Comparison of ENCODE assay signal across 8 cellular contexts in genomic region chr1:46300673-46301405, GRCh38. TPM values are rescaled to one million over a fixed set of nuclear protein-coding genes. Genes with fewer than 3 reads are reported as not detected.
DNase-seq lines count a peak whose midpoint lies in the region; ATAC-seq, FAIRE-seq and TF ChIP-seq lines count a peak whose summit lies in the region.

No MANE protein-coding gene starts in this region.

- TF ChIP-seq CTCF in GM12878 (IDR thresholded peaks at IDR 0.05 in 2 of 3, conservative IDR thresholded peaks at IDR 0.05 in 1 of 3; ENCODE audit: control insufficient read depth in 2 of 3, extremely low read depth in 1 of 3, insufficient read depth in 1 of 3, low read depth in 3 of 3, low read length in 3 of 3) (no peak), lower lobe of right lung (IDR thresholded peaks at IDR 0.05) (no peak)

- H3K79me2 ChIP-seq in GM12878 (ENCODE audit: control insufficient read depth, insufficient read depth, low read length), result peaks cover 69% of the 10 kb centered on the region

- POLR2A ChIA-PET in GM12878 (lab: Charles Lee), result interaction anchor here (0.6 to 1.4 kb wide), 4 partner anchors 8 to 47 kb away, joined by 3 to 4 read pairs (median 3); no protein-coding TSS in a partner anchor

- TF ChIP-seq POLR2A in GM12878 (IDR thresholded peaks at IDR 0.05; ENCODE audit: low read depth, low read length), result no peak

- peak overlapping the region; percentile 96 for H3K4me3 Mint-ChIP-seq in activated naive CD4-positive, alpha-beta T cell treated with anti-CD3 and anti-CD28 coated beads, Interleukin-2, amount 50 U/mL, for 24 hours

- DNase-seq in activated naive CD4-positive, alpha-beta T cell (lab: John Stamatoyannopoulos, UW), result no peak
- no peak for DNase-seq in GM12878 (ENCODE audit: low read depth, low spot score)
- no peak for DNase-seq in lower lobe of right lung
- no peak for DNase-seq in NCI-H1417 (lab: John Stamatoyannopoulos, UW)
- no peak for DNase-seq in activated CD4-positive, CD25-positive, alpha-beta regulatory T cell (lab: John Stamatoyannopoulos, UW)

- TF ChIP-seq RAD21 in GM12878 (IDR thresholded peaks at IDR 0.05; ENCODE audit: insufficient read depth, low read depth, low read length), result no peak

- CTCF ChIA-PET in GM12878 (lab: Yijun Ruan, JAX), result interaction anchor here (0.8 to 6.2 kb wide), 7 partner anchors 26 to 77 kb away, joined by 3 to 49 read pairs (median 5); partner anchors contain the start of gene NSUN4

- SMC1A ChIA-PET in GM12878 (lab: Charles Lee; ENCODE audit: uncharacterized antibody, unreplicated experiment), result interaction anchor here (0.8 to 3.9 kb wide), 6 partner anchors 10 to 47 kb away, joined by 3 to 15 read pairs (median 6); no protein-coding TSS in a partner anchor

- peak overlapping the region; percentile 93 for H3K9ac ChIP-seq in GM12878 (ENCODE audit: control insufficient read depth, insufficient read depth, low read length)

- H3K9me3 Mint-ChIP-seq in activated naive CD4-positive, alpha-beta T cell treated with anti-CD3 and anti-CD28 coated beads, Interleukin-2, amount 50 U/mL, for 24 hours, result no peaks in the 10 kb centered on the region

- peaks cover 18% of the 10 kb centered on the region for H3K4me1 Mint-ChIP-seq in activated naive CD4-positive, alpha-beta T cell treated with anti-CD3 and anti-CD28 coated beads, Interleukin-2, amount 50 U/mL, for 24 hours

- H3K27me3 ChIP-seq in GM12878 (replicated peaks in 1 of 2; ENCODE audit: control insufficient read depth in 2 of 2, insufficient read depth in 2 of 2, low read length in 1 of 2) (no peaks in the 10 kb centered on the region), lower lobe of right lung (ENCODE audit: low read depth) (no peaks in the 10 kb centered on the region)

- no peak for FAIRE-seq in GM12878 (lab: Jason Lieb, UNC)

- intact Hi-C loops in GM12878 (cut with micrococcal nuclease; ENCODE audit: unreplicated experiment) (no loop called here), lower lobe of right lung (cut with DNase I) (no loop called here)

- H2AFZ ChIP-seq in GM12878 (ENCODE audit: control insufficient read depth, low read depth, low read length), result no peak overlapping the region

- no peaks in the 10 kb centered on the region for H3K27me3 Mint-ChIP-seq in activated naive CD4-positive, alpha-beta T cell treated with anti-CD3 and anti-CD28 coated beads, Interleukin-2, amount 50 U/mL, for 24 hours

- ATAC-seq in GM12878, result no peak
- ATAC-seq in lower lobe of right lung, result no peak
- ATAC-seq in GM18907 (IDR thresholded peaks at IDR 0.05; ENCODE audit: unreplicated experiment), result no peak

- 95% methylated on average over 6 of the region's 6 CpGs for WGBS in GM12878 (ENCODE audit: insufficient coverage, insufficient replicate concordance, low lambda C conversion rate, missing lambda C conversion rate)
- 25% methylated on average over 6 of the region's 6 CpGs for WGBS in urinary bladder

- no peaks in the 10 kb centered on the region for H4K20me1 ChIP-seq in GM12878 (ENCODE audit: control insufficient read depth, insufficient read depth)

- peaks cover 5% of the 10 kb centered on the region; the same call in 1 of the 2 replicates for H3K4me1 ChIP-seq in GM12878 (ENCODE audit: control insufficient read depth, insufficient read depth, low read length)
- H3K4me1 ChIP-seq in lower lobe of right lung, result peaks cover 43% of the 10 kb centered on the region
- peaks cover 3% of the 10 kb centered on the region for H3K4me1 ChIP-seq in urinary bladder (ENCODE audit: insufficient read depth)

- H3K4me2 ChIP-seq in GM12878 (ENCODE audit: control insufficient read depth, insufficient read depth), result peak overlapping the region; percentile 91

- peaks cover 16% of the 10 kb centered on the region for H3K36me3 Mint-ChIP-seq in activated naive CD4-positive, alpha-beta T cell treated with anti-CD3 and anti-CD28 coated beads, Interleukin-2, amount 50 U/mL, for 24 hours

- H3K9me3 ChIP-seq in GM12878 (replicated peaks; ENCODE audit: control insufficient read depth, insufficient read depth, low read length), result no peaks in the 10 kb centered on the region
- no peaks in the 10 kb centered on the region for H3K9me3 ChIP-seq in lower lobe of right lung

- H3K4me3 ChIP-seq in GM12878 (peak overlapping the region; percentile 98), lower lobe of right lung (peak overlapping the region; percentile 98), urinary bladder (ENCODE audit: low read depth, low read length) (peak overlapping the region; percentile 94)

- no peak for TF ChIP-seq EP300 in GM12878 (IDR thresholded peaks at IDR 0.05; ENCODE audit: borderline replicate concordance in 1 of 2, control insufficient read depth in 1 of 2, low read depth in 2 of 2, low read length in 2 of 2)

- H3K36me3 ChIP-seq in GM12878 (ENCODE audit: control insufficient read depth in 2 of 2, insufficient read depth in 2 of 2, low read length in 1 of 2) (peaks cover 6 to 17% of the 10 kb centered on the region in 2 experiments), lower lobe of right lung (peaks cover 23% of the 10 kb centered on the region), urinary bladder (ENCODE audit: insufficient read depth) (no peaks in the 10 kb centered on the region)

- RAD21 ChIA-PET in GM12878 (lab: Charles Lee; ENCODE audit: unreplicated experiment), result interaction anchor here (2.1 to 3.6 kb wide), 2 partner anchors 41 to 47 kb away, joined by 7 to 11 read pairs; no protein-coding TSS in a partner anchor

- H3K27ac ChIP-seq in GM12878 (ENCODE audit: control insufficient read depth, insufficient read depth), result peak overlapping the region; percentile 84
- peak overlapping the region; percentile 99 for H3K27ac ChIP-seq in lower lobe of right lung
- peak overlapping the region; percentile 98 for H3K27ac ChIP-seq in urinary bladder (ENCODE audit: low read depth)

- BruUV-seq in GM12878 (replicated peaks; lab: Mats Ljungman, UMichigan), result TSS peak; percentile 51

- H3K27ac Mint-ChIP-seq in activated naive CD4-positive, alpha-beta T cell treated with anti-CD3 and anti-CD28 coated beads, Interleukin-2, amount 50 U/mL, for 24 hours, result peak overlapping the region; percentile 81

- in situ Hi-C loops in GM12878 (cut with MboI), result loop anchor here (5.0 kb wide), 1 partner anchor 41 kb away; the partner anchor contains the start of gene NSUN4

RNA-seq across cellular contexts. Expression of gene LRRC41, which starts 2.6 kb away (rescaled TPM):
- 65.4 and 65.5 TPM in 2 replicates for total RNA-seq in GM12878 (2013; cell fraction: nucleolus; rRNA removed)
- total RNA-seq in GM12878 (2014; rRNA removed) (62.7 and 65.7 TPM in 2 replicates), GM12878 (2014; rRNA removed; fragmentation: Illumina TruSeq; extraction: Trizol) (35.1 and 36.3 TPM in 2 replicates), GM12878 (2021) (56.7 and 57.7 TPM in 2 replicates), lower lobe of right lung (47.6 TPM), urinary bladder (60.3 TPM)
- 25.2 TPM for polyA plus RNA-seq in GM12878 (2011; ENCODE audit: low read depth)
- polyA plus RNA-seq in GM12878 (2011; rRNA removed) (25.3 and 43.3 TPM in 2 replicates), GM12878 (2014; fragmentation: Illumina TruSeq; extraction: Trizol) (18.5 and 40.1 TPM in 2 replicates), GM12878 (2014; fragmentation: Nextera tagmentation; extraction: Ambion mirVana) (10 to 100 TPM; 12.0 to 12.6 TPM), GM12878 (2014; rRNA removed) (53.8 and 55.6 TPM in 2 replicates), GM12878 (2016; fragmentation: Nextera tagmentation; extraction: Ambion mirVana) (10 to 100 TPM; 67.3 to 79.9 TPM), urinary bladder (57.6 TPM)
- polyA plus RNA-seq in GM12878 (2011; cell fraction: cytosol; rRNA removed), result 50.6 and 56.7 TPM in 2 replicates
- 62.8 and 70.9 TPM in 2 replicates for polyA plus RNA-seq in GM12878 (2011; cell fraction: nucleus; rRNA removed)
- polyA plus RNA-seq in GM12878 (2012), result 42.1 and 42.9 TPM in 2 replicates
- polyA minus RNA-seq in GM12878 (2011; rRNA and poly(A)+ RNA removed), result 40.8 and 80.5 TPM in 2 replicates
- polyA minus RNA-seq in GM12878 (2011; cell fraction: cytosol; rRNA and poly(A)+ RNA removed), result 29.5 TPM in 2 replicates
- polyA minus RNA-seq in GM12878 (2011; cell fraction: nucleus; rRNA and poly(A)+ RNA removed), result 21.6 and 34.4 TPM in 2 replicates

RNA-seq across cellular contexts. Expression of gene UQCRH, which starts 2.7 kb away (rescaled TPM):
- 169 and 182 TPM in 2 replicates for total RNA-seq in GM12878 (2013; cell fraction: nucleolus; rRNA removed)
- total RNA-seq in GM12878 (2014; rRNA removed) (522 and 625 TPM in 2 replicates), GM12878 (2014; rRNA removed; fragmentation: Illumina TruSeq; extraction: Trizol) (582 and 603 TPM in 2 replicates), GM12878 (2021) (363 and 392 TPM in 2 replicates), lower lobe of right lung (157 TPM), urinary bladder (271 TPM)
- polyA plus RNA-seq in GM12878 (2011; ENCODE audit: low read depth), result 2,257 TPM
- polyA plus RNA-seq in GM12878 (2011; rRNA removed) (1,782 and 2,485 TPM in 2 replicates), GM12878 (2014; fragmentation: Illumina TruSeq; extraction: Trizol) (612 and 665 TPM in 2 replicates), GM12878 (2014; fragmentation: Nextera tagmentation; extraction: Ambion mirVana) (1,000 to 10,000 TPM; 1,451 to 1,539 TPM), GM12878 (2014; rRNA removed) (516 and 647 TPM in 2 replicates), GM12878 (2016; fragmentation: Nextera tagmentation; extraction: Ambion mirVana) (100 to 1,000 TPM; 574 to 652 TPM), urinary bladder (389 TPM)
- 682 and 1,244 TPM in 2 replicates for polyA plus RNA-seq in GM12878 (2011; cell fraction: cytosol; rRNA removed)
- polyA plus RNA-seq in GM12878 (2011; cell fraction: nucleus; rRNA removed), result 369 and 418 TPM in 2 replicates
- polyA plus RNA-seq in GM12878 (2012), result 583 and 710 TPM in 2 replicates
- polyA minus RNA-seq in GM12878 (2011; rRNA and poly(A)+ RNA removed), result 164 and 195 TPM in 2 replicates
- polyA minus RNA-seq in GM12878 (2011; cell fraction: cytosol; rRNA and poly(A)+ RNA removed), result 98.8 and 102 TPM in 2 replicates
- 46.1 and 63.4 TPM in 2 replicates for polyA minus RNA-seq in GM12878 (2011; cell fraction: nucleus; rRNA and poly(A)+ RNA removed)

RNA-seq across cellular contexts. Expression of gene NSUN4, which starts 39.8 kb away (rescaled TPM):
- total RNA-seq in GM12878 (2013; cell fraction: nucleolus; rRNA removed), result 114 and 121 TPM in 2 replicates
- total RNA-seq in GM12878 (2014; rRNA removed) (27.7 and 31.0 TPM in 2 replicates), GM12878 (2014; rRNA removed; fragmentation: Illumina TruSeq; extraction: Trizol) (24.9 and 25.3 TPM in 2 replicates), GM12878 (2021) (31.4 and 31.8 TPM in 2 replicates), lower lobe of right lung (26.9 TPM), urinary bladder (15.9 TPM)
- 22.0 TPM for polyA plus RNA-seq in GM12878 (2011; ENCODE audit: low read depth)
- polyA plus RNA-seq in GM12878 (2011; rRNA removed) (62.7 and 80.2 TPM in 2 replicates), GM12878 (2014; fragmentation: Illumina TruSeq; extraction: Trizol) (24.4 and 31.1 TPM in 2 replicates), GM12878 (2014; fragmentation: Nextera tagmentation; extraction: Ambion mirVana) (10 to 100 TPM; 22.1 to 26.6 TPM), GM12878 (2014; rRNA removed) (30.1 and 36.0 TPM in 2 replicates), GM12878 (2016; fragmentation: Nextera tagmentation; extraction: Ambion mirVana) (10 to 100 TPM; 25.4 to 29.2 TPM), urinary bladder (16.7 TPM)
- 88.7 and 90.7 TPM in 2 replicates for polyA plus RNA-seq in GM12878 (2011; cell fraction: cytosol; rRNA removed)
- polyA plus RNA-seq in GM12878 (2011; cell fraction: nucleus; rRNA removed), result 59.9 and 67.7 TPM in 2 replicates
- 20.9 and 28.7 TPM in 2 replicates for polyA plus RNA-seq in GM12878 (2012)
- polyA minus RNA-seq in GM12878 (2011; rRNA and poly(A)+ RNA removed), result 170 and 217 TPM in 2 replicates
- polyA minus RNA-seq in GM12878 (2011; cell fraction: cytosol; rRNA and poly(A)+ RNA removed), result 23.7 and 23.9 TPM in 2 replicates
- 38.7 and 43.4 TPM in 2 replicates for polyA minus RNA-seq in GM12878 (2011; cell fraction: nucleus; rRNA and poly(A)+ RNA removed)

RNA-seq across cellular contexts. Expression of gene RAD54L, which starts 53.3 kb away (rescaled TPM):
- total RNA-seq in GM12878 (2013; cell fraction: nucleolus; rRNA removed), result 15.3 and 17.4 TPM in 2 replicates
- total RNA-seq in GM12878 (2014; rRNA removed) (15.8 TPM in 2 replicates), GM12878 (2014; rRNA removed; fragmentation: Illumina TruSeq; extraction: Trizol) (12.4 and 12.9 TPM in 2 replicates), GM12878 (2021) (34.0 and 34.7 TPM in 2 replicates), lower lobe of right lung (1.7 TPM), urinary bladder (2.6 TPM)
- 7.4 TPM for polyA plus RNA-seq in GM12878 (2011; ENCODE audit: low read depth)
- polyA plus RNA-seq in GM12878 (2011; rRNA removed) (8.9 and 17.6 TPM in 2 replicates), GM12878 (2014; fragmentation: Illumina TruSeq; extraction: Trizol) (26.5 and 35.5 TPM in 2 replicates), GM12878 (2014; fragmentation: Nextera tagmentation; extraction: Ambion mirVana) (10 to 100 TPM; 15.8 to 26.1 TPM), GM12878 (2014; rRNA removed) (21.1 and 24.5 TPM in 2 replicates), GM12878 (2016; fragmentation: Nextera tagmentation; extraction: Ambion mirVana) (10 to 100 TPM; 51.5 to 54.2 TPM), urinary bladder (0.38 TPM)
- 24.1 and 27.9 TPM in 2 replicates for polyA plus RNA-seq in GM12878 (2011; cell fraction: cytosol; rRNA removed)
- 86.4 and 103 TPM in 2 replicates for polyA plus RNA-seq in GM12878 (2011; cell fraction: nucleus; rRNA removed)
- polyA plus RNA-seq in GM12878 (2012), result 10.6 and 18.3 TPM in 2 replicates
- polyA minus RNA-seq in GM12878 (2011; rRNA and poly(A)+ RNA removed), result 20.2 and 21.9 TPM in 2 replicates
- polyA minus RNA-seq in GM12878 (2011; cell fraction: cytosol; rRNA and poly(A)+ RNA removed), result 11.0 and 11.6 TPM in 2 replicates
- 9.6 and 19.3 TPM in 2 replicates for polyA minus RNA-seq in GM12878 (2011; cell fraction: nucleus; rRNA and poly(A)+ RNA removed)
